In the genomic region with DNA sequence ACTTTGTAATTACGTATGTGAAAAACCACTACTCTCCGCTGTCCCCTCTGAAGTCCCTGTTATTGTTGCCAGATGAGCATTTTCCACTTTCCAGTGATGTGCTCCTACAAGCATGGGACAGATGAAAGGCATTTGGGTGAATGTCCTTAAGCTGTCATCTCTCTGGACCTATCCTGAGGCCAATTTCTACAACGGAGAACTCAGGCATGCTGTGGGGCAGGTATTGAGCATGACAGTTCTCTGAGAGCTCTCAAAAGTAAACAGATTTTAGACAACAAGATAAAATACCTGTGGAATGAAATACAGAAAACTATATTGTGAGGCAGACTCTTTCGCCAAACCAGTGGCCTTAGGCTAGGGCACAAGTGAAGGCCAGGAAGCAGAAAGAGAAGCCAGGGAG, we compare ENCODE assay signal across 26 cellular contexts.
"Had no signal": no experiment of that assay in that cellular context is flagged by ENCODE, and none has a peak within 500 bp of the region (broad histone marks: within the 10 kb centered on the region; RNA-seq: fewer than 3 reads in every experiment).

No MANE protein-coding gene starts in this region.

- DNase-seq: stimulated activated CD4-positive, alpha-beta T cell treated with anti-CD3 and anti-CD28 coated beads, Interleukin-2, amount 100 ng/mL, for 48 hours; stimulated activated CD4-positive, alpha-beta T cell treated with anti-CD3 and anti-CD28 coated beads, Interleukin-4, amount 100 ng/mL, for 1 hour; stimulated activated CD4-positive, alpha-beta T cell treated with anti-CD3 and anti-CD28 coated beads, Interleukin-4, amount 100 ng/mL, for 24 hours; stimulated activated CD4-positive, alpha-beta T cell treated with anti-CD3 and anti-CD28 coated beads, Interleukin-4, amount 100 ng/mL, for 4 hours; stimulated activated CD8-positive, alpha-beta memory T cell treated with anti-CD3 and anti-CD28 coated beads, Interleukin-4, amount 100 ng/mL, for 48 hours; stimulated activated naive B cell treated with anti-CD40 and anti-IgM and Interleukin-4, amounts not matched to agents 10 μg/mL and 1 μg/mL and 100 μg/mL, for 72 hours; stimulated activated naive CD4-positive, alpha-beta T cell; stimulated activated naive CD4-positive, alpha-beta T cell treated with Interleukin-2 at 50 U/mL for 16 hours; stimulated activated naive CD8-positive, alpha-beta T cell treated with anti-CD3 and anti-CD28 coated beads, Interleukin-15, amount 100 ng/mL, for 72 hours; stimulated activated naive CD8-positive, alpha-beta T cell treated with anti-CD3 and anti-CD28 coated beads, Interleukin-15, Interleukin-2, amounts not matched to agents 100 U/mL and 50 U/mL, for 24 hours; stomach; substantia nigra; testis; thyroid gland; tibial artery; transverse colon; upper lobe of left lung; upper lobe of right lung; uterus had no signal

- FAIRE-seq: urothelium cell line had no signal

- ATAC-seq: stimulated activated effector memory CD8-positive, alpha-beta T cell treated with anti-CD3 and anti-CD28 coated beads, Interleukin-12 subunit alpha, Interleukin-12 subunit beta, amount 100 ng/mL, for 72 hours; stimulated activated memory B cell treated with anti-CD40 and anti-IgM and Interleukin-4, amounts not matched to agents 10 μg/mL and 1 μg/mL and 100 μg/mL, for 72 hours; stimulated activated naive B cell treated with anti-CD40 and anti-IgM and Interleukin-4, amounts not matched to agents 10 μg/mL and 1 μg/mL and 100 μg/mL, for 72 hours; stimulated activated naive CD8-positive, alpha-beta T cell treated with anti-CD3 and anti-CD28 coated beads, Interleukin-15, amount 100 ng/mL, for 72 hours; stimulated activated naive CD8-positive, alpha-beta T cell treated with anti-CD3 and anti-CD28 coated beads, Interleukin-15, Interleukin-2, amounts not matched to agents 100 U/mL and 50 U/mL, for 24 hours; upper lobe of right lung had no signal

- H3K27me3 ChIP-seq: stomach, suprapubic skin, testis, thyroid gland, tibial artery, tibial nerve, transverse colon, upper lobe of left lung, upper lobe of right lung, uterus, vagina had no signal

- H3K9me3 ChIP-seq: stomach, suprapubic skin, testis, thoracic aorta, thyroid gland, tibial artery, tibial nerve, transverse colon, upper lobe of left lung, upper lobe of right lung, uterus, vagina had no signal

- H3K4me3 ChIP-seq: stomach, suprapubic skin, testis, thoracic aorta, thyroid gland, tibial artery, tibial nerve, transverse colon, upper lobe of left lung, upper lobe of right lung, uterus, vagina had no signal

- H3K36me3 ChIP-seq: stomach, suprapubic skin, thoracic aorta, thyroid gland, tibial artery, tibial nerve, transverse colon, upper lobe of left lung, upper lobe of right lung, uterus, vagina had no signal

- H3K4me1 ChIP-seq: suprapubic skin, thyroid gland, transverse colon, upper lobe of right lung had no signal

- H3K27ac ChIP-seq: stomach, suprapubic skin, testis, thoracic aorta, thyroid gland, tibial artery, tibial nerve, transverse colon, upper lobe of left lung, upper lobe of right lung, uterus, vagina had no signal
